Comparison of ENCODE assay signal across 13 cellular contexts in the genomic region with DNA sequence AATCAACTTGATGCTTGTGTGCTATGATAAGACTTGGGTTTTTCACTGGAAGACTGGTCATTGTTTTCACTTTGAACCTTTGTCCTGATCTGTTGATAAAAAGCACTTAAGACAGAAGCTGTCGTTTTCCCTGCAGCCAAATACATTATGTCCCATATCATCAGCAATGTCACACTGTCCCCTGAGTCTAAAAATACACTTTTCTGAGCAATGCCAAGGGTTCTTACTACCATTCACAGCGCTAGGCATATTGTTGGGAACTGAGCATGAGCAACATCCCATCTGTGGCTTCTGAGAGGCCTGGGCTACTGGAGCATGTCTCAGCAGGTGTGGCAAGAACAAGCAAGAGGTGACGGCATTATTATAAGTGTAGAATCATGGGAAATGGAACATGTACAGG.
DNase-seq lines count a peak whose midpoint lies in the region; ATAC-seq and TF ChIP-seq lines count a peak whose summit lies in the region.
"Had no signal": no experiment of that assay in that cellular context is flagged by ENCODE, and none has a peak within 500 bp of the region (broad histone marks: within the 10 kb centered on the region; RNA-seq: fewer than 3 reads in every experiment).

No MANE protein-coding gene starts in this region.

- no peak overlapping the region for H2AK5ac ChIP-seq in neuronal stem cell (ENCODE audit: low read depth, low read length)

- peak; percentile 34 for ATAC-seq in HG02798 (IDR thresholded peaks at IDR 0.05; ENCODE audit: poor library complexity, unreplicated experiment)
- ATAC-seq: activated CD4-positive, CD25-positive, alpha-beta regulatory T cell treated with anti-CD3 and anti-CD28 coated beads, Interleukin-2, amount 50 U/mL, for 24 hours had no signal

- H4K91ac ChIP-seq in neuronal stem cell (ENCODE audit: low read depth, low read length, poor library complexity): no peak overlapping the region

- no peak overlapping the region for H3K4ac ChIP-seq in neuronal stem cell (ENCODE audit: low read length)

- no peak for TF ChIP-seq CTCF in BE2C (IDR thresholded peaks at IDR 0.05; ENCODE audit: low read depth, low read length)
- no peak for TF ChIP-seq CTCF in nephron progenitor cell (IDR thresholded peaks at IDR 0.05)

- H3K4me3 Mint-ChIP-seq in nephron progenitor cell: no peak overlapping the region

- H2BK5ac ChIP-seq in neuronal stem cell (ENCODE audit: low read length): no peak overlapping the region

- no peak overlapping the region for H3K14ac ChIP-seq in neuronal stem cell (ENCODE audit: low read length)

- no peaks in the 10 kb centered on the region for H3K9me3 ChIP-seq in BE2C
- H3K9me3 ChIP-seq in neuronal stem cell (replicated peaks in 1 of 2; ENCODE audit: control insufficient read depth in 2 of 2, insufficient read depth in 1 of 2, low read depth in 1 of 2, low read length in 2 of 2): peaks cover 0 to 2% of the 10 kb centered on the region in 2 donors
- H3K9me3 ChIP-seq: lower lobe of right lung, uterus had no signal

- H3K27me3 ChIP-seq in BE2C (no peaks in the 10 kb centered on the region), neuronal stem cell (ENCODE audit: control insufficient read depth in 3 of 3, insufficient read depth in 3 of 3, low read depth in 1 of 3, low read length in 3 of 3) (no peaks in the 10 kb centered on the region)
- H3K27me3 ChIP-seq: uterus had no signal

- no peak overlapping the region for H3K18ac ChIP-seq in neuronal stem cell (ENCODE audit: low read length)

- peaks cover 28% of the 10 kb centered on the region for H3K36me3 ChIP-seq in BE2C
- H3K36me3 ChIP-seq in neuronal stem cell (replicated peaks in 1 of 2; ENCODE audit: control insufficient read depth in 2 of 2, insufficient read depth in 2 of 2, low read length in 2 of 2): peaks cover 15 to 30% of the 10 kb centered on the region in 2 donors
- H3K36me3 ChIP-seq: lower lobe of right lung, uterus had no signal

- peaks cover 93% of the 10 kb centered on the region for H3K36me3 Mint-ChIP-seq in nephron progenitor cell (ENCODE audit: low read depth)

- H3K4me1 ChIP-seq in BE2C (peaks cover 16% of the 10 kb centered on the region), neuronal stem cell (ENCODE audit: control insufficient read depth in 2 of 2, insufficient read depth in 1 of 2, low read depth in 1 of 2, low read length in 2 of 2) (peaks cover 17 to 23% of the 10 kb centered on the region in 2 donors)
- H3K4me1 ChIP-seq: uterus had no signal

- no peak overlapping the region for H2BK120ac ChIP-seq in neuronal stem cell (ENCODE audit: low read depth, low read length)

- no peaks in the 10 kb centered on the region for H3K27me3 Mint-ChIP-seq in nephron progenitor cell (ENCODE audit: low read depth, poor library complexity)

- no peak overlapping the region for H3K23ac ChIP-seq in neuronal stem cell (ENCODE audit: low read depth, low read length, poor library complexity)

- no CpG with 5 or more reads among the region's 3 CpGs for WGBS in neuronal stem cell (ENCODE audit: extremely low coverage in 2 of 2, insufficient read length in 2 of 2, insufficient replicate concordance in 1 of 2), 2 donors

- H2BK15ac ChIP-seq in neuronal stem cell (ENCODE audit: low read length): no peak overlapping the region

- no peak overlapping the region for H4K8ac ChIP-seq in neuronal stem cell (ENCODE audit: low read depth, low read length)

- no peak overlapping the region for H3K9ac ChIP-seq in neuronal stem cell (ENCODE audit: low read depth, low read length, poor library complexity)

- H3K27ac Mint-ChIP-seq in nephron progenitor cell: no peak overlapping the region

- H3K9me3 Mint-ChIP-seq in nephron progenitor cell: no peaks in the 10 kb centered on the region

- H2BK12ac ChIP-seq in neuronal stem cell (ENCODE audit: low read length): no peak overlapping the region

- H3K4me3 ChIP-seq in BE2C (ENCODE audit: low read depth, low read length) (no peak overlapping the region), neuronal stem cell (ENCODE audit: low read length in 2 of 2) (no peak overlapping the region)
- H3K4me3 ChIP-seq: lower lobe of right lung, uterus had no signal

- H3K4me2 ChIP-seq in neuronal stem cell (ENCODE audit: insufficient read depth, low read length, poor library complexity, severe bottlenecking): no peak overlapping the region

- no peak overlapping the region for H3K27ac ChIP-seq in neuronal stem cell (replicated peaks; ENCODE audit: low read length)
- H3K27ac ChIP-seq: lower lobe of right lung, uterus had no signal

- peaks cover 89% of the 10 kb centered on the region for H3K4me1 Mint-ChIP-seq in nephron progenitor cell

- H3K79me1 ChIP-seq in neuronal stem cell (ENCODE audit: low read depth, low read length): no peaks in the 10 kb centered on the region

- DNase-seq in BE2C (peak; percentile 30), cerebellar cortex (ENCODE audit: low spot score) (peak; percentile 91), kidney tubule cell (ENCODE audit: low spot score) (peak; percentile 38), kidney glomerular epithelial cell (lab: John Stamatoyannopoulos, UW) (no peak), nephron progenitor cell (no peak), neuronal stem cell (ENCODE audit: low spot score) (no peak), hepatic stellate cell (ENCODE audit: low spot score) (no peak)
- DNase-seq: effector CD4-positive, alpha-beta T cell; lower lobe of right lung; NCI-H1417 treated with DMSO at 0.1 percent for 48 hours; uterus had no signal

- H2AFZ ChIP-seq in neuronal stem cell (ENCODE audit: low read length): no peak overlapping the region

Comparison
In these comparisons a context has a peak if more than half of its experiments do, and no peak if none do; other contexts are left out.
1. DNase-seq: peak in BE2C (single experiment), cerebellar cortex (single experiment) and kidney tubule cell (single experiment); none in kidney glomerular epithelial cell (single experiment), nephron progenitor cell (single experiment), neuronal stem cell (single experiment) and hepatic stellate cell (single experiment).